Comparison of ENCODE assay signal across 16 cellular contexts in the genomic region with DNA sequence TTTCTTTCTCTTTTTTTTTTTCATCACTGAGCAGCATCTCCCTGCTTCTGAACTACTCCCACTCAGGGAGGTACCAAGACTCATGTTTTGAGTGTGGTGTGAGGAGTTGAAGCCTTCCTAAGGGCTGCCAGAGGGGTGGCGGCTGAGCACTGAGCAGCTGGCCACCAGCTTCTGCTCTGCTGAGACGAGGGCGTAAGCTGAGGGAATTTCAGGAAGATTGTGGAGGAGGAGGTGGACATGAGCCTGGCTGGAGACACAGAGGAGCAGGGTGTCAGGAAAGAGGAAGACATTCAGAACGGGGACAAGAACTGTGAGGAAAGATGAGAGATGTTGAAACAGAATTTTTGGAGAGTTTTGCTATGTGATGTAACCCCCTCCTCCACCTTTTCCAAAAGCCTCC. TPM values are rescaled to one million over a fixed set of nuclear protein-coding genes. Genes with fewer than 3 reads are reported as not detected.
DNase-seq lines count a peak whose midpoint lies in the region; ATAC-seq and TF ChIP-seq lines count a peak whose summit lies in the region.
"Had no signal": no experiment of that assay in that cellular context is flagged by ENCODE, and none has a peak within 500 bp of the region (broad histone marks: within the 10 kb centered on the region; RNA-seq: fewer than 3 reads in every experiment).

No MANE protein-coding gene starts in this region.

- no peak for TF ChIP-seq CTCF in CD4-positive, alpha-beta T cell (IDR thresholded peaks at IDR 0.05)
- no peak for TF ChIP-seq CTCF in colonic mucosa (IDR thresholded peaks at IDR 0.05)
- TF ChIP-seq CTCF in psoas muscle (IDR thresholded peaks at IDR 0.05): no peak

- H3K27me3 Mint-ChIP-seq in CD4-positive, alpha-beta T cell: no peaks in the 10 kb centered on the region

- H3K36me3 ChIP-seq in colonic mucosa: no peaks in the 10 kb centered on the region
- H3K36me3 ChIP-seq in psoas muscle (ENCODE audit: insufficient read depth in 1 of 2, low read depth in 1 of 2): no peaks in the 10 kb centered on the region

- no peaks in the 10 kb centered on the region for H3K9me3 ChIP-seq in CD4-positive, alpha-beta T cell (ENCODE audit: control insufficient read depth, low read length)
- H3K9me3 ChIP-seq in colonic mucosa (no peaks in the 10 kb centered on the region), psoas muscle (peaks cover 4% of the 10 kb centered on the region)

- no peak overlapping the region for H3K9ac ChIP-seq in colonic mucosa (ENCODE audit: low read depth in 2 of 2, low read length in 2 of 2)

- H3K4me1 Mint-ChIP-seq in CD4-positive, alpha-beta T cell (ENCODE audit: low read depth): peaks cover 100% of the 10 kb centered on the region

- 44 to 57% (median 52%) methylated on average over 4 of the region's 4 CpGs for WGBS in psoas muscle, 3 donors

- peak overlapping the region; percentile 84 for H3K4me3 Mint-ChIP-seq in CD4-positive, alpha-beta T cell
- H3K4me3 Mint-ChIP-seq: activated B cell treated with CpG ODN at 0.5 μM for 24 hours had no signal

- no peak for DNase-seq in CD4-positive, alpha-beta T cell
- peak; percentile 84 for DNase-seq in MV-4-11 (lab: John Stamatoyannopoulos, UW)
- no peak for DNase-seq in colonic mucosa
- DNase-seq in psoas muscle: peak; percentile 53 to 70
- DNase-seq in G401 (ENCODE audit: low spot score): no peak
- no peak for DNase-seq in NCI-H345 treated with DMSO at 0.1 percent for 48 hours (lab: John Stamatoyannopoulos, UW; ENCODE audit: unreplicated experiment)
- DNase-seq in NCI-H2081 treated with DMSO at 0.1 percent for 48 hours (lab: John Stamatoyannopoulos, UW): no peak
- DNase-seq in amniotic stem cell (lab: John Stamatoyannopoulos, UW): no peak
- DNase-seq: activated B cell treated with CpG ODN at 0.5 μM for 24 hours; activated gamma-delta T cell treated with Interleukin-2 at 50 U/mL for 16 hours; NCI-H146; NCI-H69; stimulated activated CD4-positive, alpha-beta T cell treated with anti-CD3 and anti-CD28 coated beads, Interleukin-2, amount 100 ng/mL, for 48 hours; stimulated activated naive CD4-positive, alpha-beta T cell treated with Interleukin-2 at 50 U/mL for 16 hours had no signal

- intact Hi-C loops in CD4-positive, alpha-beta T cell (cut with DNase I, micrococcal nuclease): loop anchor here in 1 of 2 experiments (2.0 kb wide), 1 partner anchor 15 kb away; no protein-coding TSS in a partner anchor
- intact Hi-C loops in colonic mucosa (cut with DNase I) (no loop called here), psoas muscle (cut with DNase I) (no loop called here)

- ATAC-seq in CD4-positive, alpha-beta T cell (ENCODE audit: poor library complexity): no peak
- ATAC-seq in psoas muscle: peak; percentile 23 to 78 (median 68)

- H3K4me3 ChIP-seq in colonic mucosa (no peak overlapping the region), psoas muscle (no peak overlapping the region)
- H3K4me3 ChIP-seq: coronary artery had no signal

- CTCF ChIA-PET in CD4-positive, alpha-beta T cell (lab: Charles Lee): interaction anchor here (0.8 to 3.1 kb wide), 5 partner anchors 9 to 49 kb away, joined by 3 to 12 read pairs (median 5); no protein-coding TSS in a partner anchor

- H3K4me1 ChIP-seq in colonic mucosa: no peaks in the 10 kb centered on the region
- no peaks in the 10 kb centered on the region for H3K4me1 ChIP-seq in psoas muscle

- no peaks in the 10 kb centered on the region for H3K9me3 Mint-ChIP-seq in CD4-positive, alpha-beta T cell

- peaks cover 100% of the 10 kb centered on the region for H3K36me3 Mint-ChIP-seq in CD4-positive, alpha-beta T cell (ENCODE audit: low read depth)

- in situ Hi-C loops in G401 (cut with HindIII; ENCODE audit: low sequenced_read_pairs): no loop called here

- H3K27me3 ChIP-seq in CD4-positive, alpha-beta T cell (ENCODE audit: control insufficient read depth, insufficient read depth, low read length): no peaks in the 10 kb centered on the region
- H3K27me3 ChIP-seq in colonic mucosa (no peaks in the 10 kb centered on the region), psoas muscle (ENCODE audit: insufficient read depth in 3 of 3, low read length in 2 of 3) (peaks cover 0 to 3% (median 0%) of the 10 kb centered on the region in 3 donors)

- H3K27ac Mint-ChIP-seq in CD4-positive, alpha-beta T cell: peak overlapping the region; percentile 96
- H3K27ac Mint-ChIP-seq: activated B cell treated with CpG ODN at 0.5 μM for 24 hours had no signal

- peak overlapping the region; percentile 98 for H3K27ac ChIP-seq in CD4-positive, alpha-beta T cell (ENCODE audit: low read depth, low read length)
- H3K27ac ChIP-seq in colonic mucosa: peak overlapping the region; percentile 11
- no peak overlapping the region for H3K27ac ChIP-seq in psoas muscle
- H3K27ac ChIP-seq: C4-2B had no signal

- POLR2A ChIA-PET in CD4-positive, alpha-beta T cell (lab: Charles Lee): interaction anchor here (1.1 to 18.4 kb wide), 6 partner anchors 8 to 41 kb away, joined by 4 to 426 read pairs (median 8); partner anchors contain the start of gene LCP2

RNA-seq across cellular contexts. Expression of gene LCP2, which starts 7.8 kb away (rescaled TPM):
- total RNA-seq in CD4-positive, alpha-beta T cell: 100 to 1,000 TPM; 154 to 155 TPM
- total RNA-seq in colonic mucosa (10 to 100 TPM in 1 of 2 donors, 1 to 10 TPM in 1; 8.0 to 13.4 TPM), psoas muscle (1 to 10 TPM; 4.2 to 6.0 (median 4.8) TPM)
- 1 to 10 TPM in 2 of 3 donors, under 1 TPM in 1; 0.76 to 1.8 (median 1.2) TPM for polyA plus RNA-seq in psoas muscle
- total RNA-seq in G401 (2014; rRNA removed; shearing (Covaris generic)): not detected in 2 replicates

RNA-seq across cellular contexts. Expression of gene C5orf58, which starts 57.0 kb away (rescaled TPM):
- not detected for total RNA-seq in CD4-positive, alpha-beta T cell
- total RNA-seq in colonic mucosa: not detected
- not detected for total RNA-seq in psoas muscle
- not detected for polyA plus RNA-seq in psoas muscle
- not detected in 2 replicates for total RNA-seq in G401 (2014; rRNA removed; shearing (Covaris generic))
- total RNA-seq: activated B cell treated with CpG ODN at 0.5 μM for 24 hours had no signal

Comparison
In these comparisons a context has a peak if more than half of its experiments do, and no peak if none do; other contexts are left out.
1. DNase-seq: peak in MV-4-11 (single experiment) and psoas muscle (2 of 2); none in CD4-positive, alpha-beta T cell (0 of 10), colonic mucosa (single experiment), G401 (single experiment), NCI-H345 treated with DMSO at 0.1 percent for 48 hours (single experiment), NCI-H2081 treated with DMSO at 0.1 percent for 48 hours (single experiment) and amniotic stem cell (single experiment).
2. RNA of gene LCP2, which starts 7.8 kb away (total RNA-seq): 154 to 155 TPM in CD4-positive, alpha-beta T cell; 8.0 to 13.4 TPM in colonic mucosa, 4.2 to 6.0 TPM in psoas muscle and not detected in G401; every median in the first group is over 10 times any median in the second.